In the genomic region with DNA sequence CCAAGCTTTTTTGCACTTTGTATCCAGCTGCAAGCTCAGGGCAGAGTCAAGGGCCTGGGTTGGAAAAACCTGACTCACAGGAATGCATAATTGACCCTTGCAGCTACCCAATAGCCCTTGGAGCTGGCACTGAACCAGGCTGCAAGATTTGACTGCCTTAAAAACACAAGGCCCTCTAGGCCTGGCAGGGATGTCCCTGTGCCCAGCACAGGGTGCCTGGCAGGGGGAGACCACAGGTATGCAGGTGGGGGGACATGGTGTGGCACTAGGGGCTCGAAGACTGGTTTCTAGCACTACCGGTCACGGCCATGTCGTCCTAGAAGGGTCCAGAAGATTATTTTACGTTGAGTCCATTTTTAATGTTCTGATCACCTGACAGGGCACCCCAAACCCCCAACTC, we compare ENCODE assay signal across 10 cellular contexts. TPM values are rescaled to one million over a fixed set of nuclear protein-coding genes. Genes with fewer than 3 reads are reported as not detected.
A peak's percentile ranks its signal among the peaks of the same experiment; 100 is the strongest.
DNase-seq lines count a peak whose midpoint lies in the region; ATAC-seq and TF ChIP-seq lines count a peak whose summit lies in the region.
"Had no signal": no experiment of that assay in that cellular context is flagged by ENCODE, and none has a peak within 500 bp of the region (broad histone marks: within the 10 kb centered on the region; RNA-seq: fewer than 3 reads in every experiment).

No MANE protein-coding gene starts in this region.

- H3K4me3 Mint-ChIP-seq in IgD-negative memory B cell, result no peak overlapping the region
- H3K4me3 Mint-ChIP-seq in naive thymus-derived CD8-positive, alpha-beta T cell, result peak overlapping the region in 8 of 10 donors; percentile 53 to 76 (median 72)

- H3K27me3 Mint-ChIP-seq in IgD-negative memory B cell, result no peaks in the 10 kb centered on the region
- no peaks in the 10 kb centered on the region for H3K27me3 Mint-ChIP-seq in naive thymus-derived CD8-positive, alpha-beta T cell

- H3K27ac Mint-ChIP-seq in IgD-negative memory B cell, result peak overlapping the region in 2 of 3 donors; percentile 74 to 78
- peak overlapping the region; percentile 75 to 97 (median 92) for H3K27ac Mint-ChIP-seq in naive thymus-derived CD8-positive, alpha-beta T cell

- no peaks in the 10 kb centered on the region for H3K9me3 Mint-ChIP-seq in IgD-negative memory B cell
- H3K9me3 Mint-ChIP-seq in naive thymus-derived CD8-positive, alpha-beta T cell, result no peaks in the 10 kb centered on the region

- intact Hi-C loops in posterior vena cava (cut with DNase I), result no loop called here

- POLR2A ChIA-PET in naive thymus-derived CD8-positive, alpha-beta T cell (lab: Charles Lee), result interaction anchor here (1.0 to 9.8 kb wide), 10 partner anchors 12 to 93 kb away, joined by 3 to 92 read pairs (median 7); a partner anchor contains a TSS

- no peak for TF ChIP-seq CTCF in AG09309 (IDR thresholded peaks at IDR 0.05; ENCODE audit: control insufficient read depth, insufficient read depth, low read depth, low read length, missing control alignments)

- peaks cover 3% of the 10 kb centered on the region for H3K36me3 Mint-ChIP-seq in IgD-negative memory B cell
- H3K36me3 Mint-ChIP-seq in naive thymus-derived CD8-positive, alpha-beta T cell, result peaks cover 0 to 50% (median 6%) of the 10 kb centered on the region in 3 donors

- no peak overlapping the region for H3K4me3 ChIP-seq in AG09309 (ENCODE audit: control insufficient read depth, low read depth, low read length)

- H3K4me1 Mint-ChIP-seq in IgD-negative memory B cell, result peaks cover 8 to 17% (median 15%) of the 10 kb centered on the region in 3 donors
- peaks cover 23 to 57% (median 40%) of the 10 kb centered on the region in 4 donors for H3K4me1 Mint-ChIP-seq in naive thymus-derived CD8-positive, alpha-beta T cell

- peak; percentile 20 for DNase-seq in AG09309 (ENCODE audit: low read depth)
- peak; percentile 24 for DNase-seq in dedifferentiated amniotic fluid mesenchymal stem cell (ENCODE audit: extremely low spot score)
- DNase-seq in naive thymus-derived CD8-positive, alpha-beta T cell, result peak in 1 of 10 donors; percentile 35
- no peak for DNase-seq in posterior vena cava (ENCODE audit: low spot score)
- no peak for DNase-seq in germinal center (ENCODE audit: low spot score)
- DNase-seq in activated CD4-positive, CD25-positive, alpha-beta regulatory T cell (lab: John Stamatoyannopoulos, UW), result no peak
- DNase-seq: NCI-H2081 treated with DMSO at 0.1 percent for 48 hours had no signal

- ATAC-seq in naive thymus-derived CD8-positive, alpha-beta T cell, result peak in 1 of 2 donors; percentile 15
- no peak for ATAC-seq in HG02885 (IDR thresholded peaks at IDR 0.05; ENCODE audit: poor library complexity, unreplicated experiment)

RNA-seq across cellular contexts. Expression of a gene that starts 30.2 kb away (rescaled TPM):
- polyA plus RNA-seq in IgD-negative memory B cell, result 17.5 TPM
- 100 to 1,000 TPM; 221 to 222 TPM for total RNA-seq in naive thymus-derived CD8-positive, alpha-beta T cell
- 10 to 100 TPM; 17.1 to 37.4 (median 17.6) TPM for polyA plus RNA-seq in naive thymus-derived CD8-positive, alpha-beta T cell
- total RNA-seq in posterior vena cava, result 10 to 100 TPM; 58.5 to 83.8 TPM

RNA-seq across cellular contexts. Expression of a gene that starts 36.7 kb away (rescaled TPM):
- 1.5 TPM for polyA plus RNA-seq in IgD-negative memory B cell
- 1 to 10 TPM; 7.7 to 8.2 TPM for total RNA-seq in naive thymus-derived CD8-positive, alpha-beta T cell
- polyA plus RNA-seq in naive thymus-derived CD8-positive, alpha-beta T cell, result under 1 TPM; 0.08 to 0.52 (median 0.21) TPM
- under 1 TPM; 0.14 to 0.56 TPM for total RNA-seq in posterior vena cava

RNA-seq across cellular contexts. Expression of a gene that starts 42.0 kb away (rescaled TPM):
- not detected for polyA plus RNA-seq in IgD-negative memory B cell
- total RNA-seq in naive thymus-derived CD8-positive, alpha-beta T cell, result under 1 TPM in 1 of 2 experiments, not detected in 1; 0.52 TPM
- under 1 TPM in 1 of 3 donors, not detected in 2; 0.39 TPM for polyA plus RNA-seq in naive thymus-derived CD8-positive, alpha-beta T cell
- not detected for total RNA-seq in posterior vena cava
- polyA plus RNA-seq: keratinocyte had no signal

Comparison
In these comparisons a context has a peak if more than half of its experiments do, and no peak if none do; other contexts are left out.
1. DNase-seq: peak in AG09309 (single experiment) and dedifferentiated amniotic fluid mesenchymal stem cell (single experiment); none in posterior vena cava (single experiment), germinal center (single experiment) and activated CD4-positive, CD25-positive, alpha-beta regulatory T cell (0 of 4).
2. H3K4me3 Mint-ChIP-seq: peak in naive thymus-derived CD8-positive, alpha-beta T cell (8 of 10); none in IgD-negative memory B cell (0 of 4).
3. RNA of a gene that starts 36.7 kb away (total RNA-seq): 7.7 to 8.2 TPM in naive thymus-derived CD8-positive, alpha-beta T cell; 0.14 to 0.56 TPM in posterior vena cava; every median in the first group is over 4 times any median in the second.